In the genomic region with DNA sequence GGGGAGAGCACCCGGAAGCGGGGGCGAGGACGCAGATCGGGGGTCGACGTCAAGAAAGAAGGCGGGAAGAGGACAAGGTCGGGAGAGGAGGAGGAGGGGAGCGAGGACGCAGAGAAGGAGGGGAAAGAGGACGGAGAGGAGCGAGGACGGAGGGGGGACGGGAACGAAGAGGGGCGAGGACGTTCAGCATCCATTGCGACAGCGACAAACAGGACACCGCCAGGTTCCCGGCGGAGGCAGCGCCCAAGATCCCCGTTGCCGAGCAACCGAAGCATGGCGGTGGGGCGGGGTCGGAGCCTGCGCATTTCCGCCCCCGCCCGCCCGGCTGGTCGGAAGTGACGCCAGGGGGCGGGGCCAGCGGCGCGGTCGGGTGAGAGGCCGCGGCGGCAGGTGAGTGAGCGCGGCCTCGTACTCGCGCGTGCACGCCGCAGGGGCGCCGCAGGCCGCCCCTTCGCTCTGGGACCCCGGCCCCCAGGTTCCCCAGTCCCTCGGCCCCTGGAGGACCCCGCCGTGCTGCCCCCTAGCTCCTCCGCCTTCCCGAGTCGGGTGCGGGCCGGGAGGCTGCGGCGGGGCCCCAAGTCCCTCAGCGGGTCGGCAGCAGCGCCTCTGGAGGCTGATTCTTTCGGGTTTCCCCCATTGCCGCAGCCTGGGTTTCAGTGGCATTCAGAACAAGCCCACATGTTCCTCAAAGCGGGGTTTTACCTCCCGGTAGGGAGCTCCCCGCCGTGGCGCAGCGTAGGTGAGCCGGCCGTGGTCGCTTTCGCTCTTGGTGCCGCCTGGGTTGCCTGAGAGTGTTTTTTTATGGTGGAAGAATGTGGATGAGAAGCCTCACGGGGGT, we compare ENCODE assay signal across 8 cellular contexts. TPM values are rescaled to one million over a fixed set of nuclear protein-coding genes. Genes with fewer than 3 reads are reported as not detected.
A peak's percentile ranks its signal among the peaks of the same experiment; 100 is the strongest.
DNase-seq lines count a peak whose midpoint lies in the region; ATAC-seq and TF ChIP-seq lines count a peak whose summit lies in the region.

A gene with protein sequence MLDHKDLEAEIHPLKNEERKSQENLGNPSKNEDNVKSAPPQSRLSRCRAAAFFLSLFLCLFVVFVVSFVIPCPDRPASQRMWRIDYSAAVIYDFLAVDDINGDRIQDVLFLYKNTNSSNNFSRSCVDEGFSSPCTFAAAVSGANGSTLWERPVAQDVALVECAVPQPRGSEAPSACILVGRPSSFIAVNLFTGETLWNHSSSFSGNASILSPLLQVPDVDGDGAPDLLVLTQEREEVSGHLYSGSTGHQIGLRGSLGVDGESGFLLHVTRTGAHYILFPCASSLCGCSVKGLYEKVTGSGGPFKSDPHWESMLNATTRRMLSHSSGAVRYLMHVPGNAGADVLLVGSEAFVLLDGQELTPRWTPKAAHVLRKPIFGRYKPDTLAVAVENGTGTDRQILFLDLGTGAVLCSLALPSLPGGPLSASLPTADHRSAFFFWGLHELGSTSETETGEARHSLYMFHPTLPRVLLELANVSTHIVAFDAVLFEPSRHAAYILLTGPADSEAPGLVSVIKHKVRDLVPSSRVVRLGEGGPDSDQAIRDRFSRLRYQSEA (plus strand): TSS at position 354 of the 838 bp plus-strand sequence. CDS start 19,593 bp downstream, outside the sequence.

- no peaks in the 10 kb centered on the region for H3K9me3 ChIP-seq in osteoblast (ENCODE audit: low read depth, low read length)
- no peaks in the 10 kb centered on the region for H3K9me3 ChIP-seq in testis

- ATAC-seq in HG02623 (IDR thresholded peaks at IDR 0.05; ENCODE audit: unreplicated experiment) (peak; percentile 75), SK-N-SH treated with all-trans-retinoic acid at 6 μM for 48 hours (peak; percentile 83)

- peak; percentile 97 for DNase-seq in GM12865 (ENCODE audit: low read depth)
- peak; percentile 89 for DNase-seq in NCI-H1092 treated with DMSO at 0.1 percent for 48 hours (lab: John Stamatoyannopoulos, UW)
- DNase-seq in glomerular visceral epithelial cell (ENCODE audit: extremely low spot score), result peak; percentile 89
- DNase-seq in osteoblast (ENCODE audit: insufficient read length, low spot score, missing footprints), result peak; percentile 98
- DNase-seq in testis, result peak; percentile 95

- H3K4me1 ChIP-seq in osteoblast (ENCODE audit: insufficient read depth, low read length), result peaks cover 9% of the 10 kb centered on the region
- no peaks in the 10 kb centered on the region for H3K4me1 ChIP-seq in testis

- peak; percentile 93 for TF ChIP-seq POLR2A in testis (IDR thresholded peaks at IDR 0.05)

- peaks cover 19% of the 10 kb centered on the region for H3K4me1 Mint-ChIP-seq in activated naive CD4-positive, alpha-beta T cell treated with anti-CD3 and anti-CD28 coated beads, Interleukin-2, amount 50 U/mL, for 24 hours

- no peaks in the 10 kb centered on the region for H3K27me3 Mint-ChIP-seq in activated naive CD4-positive, alpha-beta T cell treated with anti-CD3 and anti-CD28 coated beads, Interleukin-2, amount 50 U/mL, for 24 hours

- H3K36me3 Mint-ChIP-seq in activated naive CD4-positive, alpha-beta T cell treated with anti-CD3 and anti-CD28 coated beads, Interleukin-2, amount 50 U/mL, for 24 hours, result peaks cover 2% of the 10 kb centered on the region

- peak within 1 kb of the TSS; percentile 100 for H3K4me2 ChIP-seq in osteoblast (ENCODE audit: insufficient read depth, low read length)

- H4K20me1 ChIP-seq in osteoblast (ENCODE audit: insufficient read depth, low read length), result peaks cover 3% of the 10 kb centered on the region

- peaks cover 12% of the 10 kb centered on the region for H3K79me2 ChIP-seq in osteoblast (ENCODE audit: insufficient read depth, low read length)

- TF ChIP-seq CTCF in GM12865 (IDR thresholded peaks at IDR 0.05; ENCODE audit: insufficient read depth, low read depth, low read length, missing control alignments), result peak; percentile 57
- peak; percentile 34 for TF ChIP-seq CTCF in osteoblast (IDR thresholded peaks at IDR 0.05; ENCODE audit: extremely low read depth, low read depth, low read length)
- peak; percentile 11 to 40 (median 16) for TF ChIP-seq CTCF in testis (IDR thresholded peaks at IDR 0.05)

- H3K9me3 Mint-ChIP-seq in activated naive CD4-positive, alpha-beta T cell treated with anti-CD3 and anti-CD28 coated beads, Interleukin-2, amount 50 U/mL, for 24 hours, result no peaks in the 10 kb centered on the region

- H3K36me3 ChIP-seq in osteoblast (ENCODE audit: insufficient read depth, low read length) (no peaks in the 10 kb centered on the region), testis (ENCODE audit: low read depth, missing control alignments) (no peaks in the 10 kb centered on the region)

- H3K27ac Mint-ChIP-seq in activated naive CD4-positive, alpha-beta T cell treated with anti-CD3 and anti-CD28 coated beads, Interleukin-2, amount 50 U/mL, for 24 hours, result peak within 1 kb of the TSS; percentile 94

- peak within 1 kb of the TSS; percentile 97 for H3K27ac ChIP-seq in osteoblast (ENCODE audit: low read depth, low read length)
- peak within 1 kb of the TSS; percentile 80 to 99 for H3K27ac ChIP-seq in testis

- 0 to 1% methylated on average over 40 to 85 of the region's 85 CpGs for WGBS in testis, 2 donors

- H3K4me3 ChIP-seq in GM12865 (ENCODE audit: low read depth, low read length), result peak within 1 kb of the TSS; percentile 60
- H3K4me3 ChIP-seq in osteoblast (ENCODE audit: insufficient read depth, low read length), result peak within 1 kb of the TSS; percentile 98
- H3K4me3 ChIP-seq in testis, result peak within 1 kb of the TSS; percentile 68 to 95

- H2AFZ ChIP-seq in osteoblast (ENCODE audit: low read length), result peak within 1 kb of the TSS; percentile 99

- intact Hi-C loops in testis (cut with DNase I; ENCODE audit: low total_unique reads), result no loop called here

- H3K27me3 ChIP-seq in osteoblast (ENCODE audit: insufficient read depth, low read length) (no peaks in the 10 kb centered on the region), testis (no peaks in the 10 kb centered on the region)

- H3K4me3 Mint-ChIP-seq in activated naive CD4-positive, alpha-beta T cell treated with anti-CD3 and anti-CD28 coated beads, Interleukin-2, amount 50 U/mL, for 24 hours, result peak within 1 kb of the TSS; percentile 91

TF ChIP-seq in SK-N-SH treated with all-trans-retinoic acid at 6 μM for 48 hours, 23 proteins besides CTCF, POLR2A, EP300 and RAD21:
- TF ChIP-seq ZNF8 (CRISPR knock-in tag; IDR thresholded peaks at IDR 0.05), result peak; percentile 19; the same call in 1 of the 2 replicates
- no peak for TF ChIP-seq TCF4 (CRISPR knock-in tag; IDR thresholded peaks at IDR 0.05; ENCODE audit: borderline replicate concordance)
- TF ChIP-seq ZNF70 (CRISPR knock-in tag; IDR thresholded peaks at IDR 0.05), result peak; percentile 59; the same call in 1 of the 2 replicates

RNA-seq across cellular contexts. Expression of the gene that starts here (rescaled TPM):
- total RNA-seq in osteoblast (86.0 and 113 TPM in 2 replicates), testis (100 to 1,000 TPM; 151 to 168 TPM)
- 89.7 TPM for polyA plus RNA-seq in testis (ENCODE audit: insufficient read depth, low read depth, low replicate concordance)

Comparison
In these comparisons a context has a peak if more than half of its experiments do, and no peak if none do; other contexts are left out.
1. Peak in every context shown above with its lines: DNase-seq, ATAC-seq, H3K4me3 ChIP-seq and H3K27ac ChIP-seq.